1 cellular context compared by ENCODE assay signal in the genomic region with DNA sequence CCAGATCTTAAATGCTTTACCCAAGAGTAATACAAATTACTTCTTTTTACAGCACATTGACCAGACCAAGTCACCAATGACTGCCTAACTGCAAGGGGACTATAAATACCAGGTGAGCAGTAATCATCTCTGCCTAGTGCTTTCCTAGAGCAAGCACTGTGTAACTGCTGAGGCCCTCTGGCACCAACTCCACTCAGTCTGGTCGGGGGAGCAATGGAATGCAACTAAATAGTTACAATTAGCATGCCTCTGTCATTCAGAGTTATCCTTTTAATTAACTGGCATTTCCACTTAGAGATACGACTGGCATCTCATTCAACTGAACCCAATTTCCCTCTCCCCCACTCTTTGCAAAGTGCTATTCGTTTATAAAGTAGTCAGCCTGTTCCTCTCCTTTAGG.
TF ChIP-seq lines count a peak whose summit lies in the region.

No MANE protein-coding gene starts in this region.

TF ChIP-seq in GM23338, 12 proteins besides CTCF, POLR2A, EP300 and RAD21:
- TF ChIP-seq EZH2 (IDR thresholded peaks at IDR 0.05; ENCODE audit: low read depth, unreplicated experiment) (no peak), NANOG (IDR thresholded peaks at IDR 0.05; ENCODE audit: borderline replicate concordance) (0 out of 2 replicates have a peak, but pooled peaks have one; percentile 15)
